In genomic region chr10:19819419-19820033, GRCh38 we compare ENCODE assay signal across 8 cellular contexts. TPM values are rescaled to one million over a fixed set of nuclear protein-coding genes. Genes with fewer than 3 reads are reported as not detected.
DNase-seq lines count a peak whose midpoint lies in the region; ATAC-seq, FAIRE-seq and TF ChIP-seq lines count a peak whose summit lies in the region.

No MANE protein-coding gene starts in this region.

- FAIRE-seq in K562 (lab: Jason Lieb, UNC): no peak

- H3K27me3 ChIP-seq in heart left ventricle: peaks cover 0 to 18% (median 0%) of the 10 kb centered on the region in 9 donors
- 0 out of 2 replicates have a peak, but pooled peaks cover 3% of the 10 kb centered on the region for H3K27me3 ChIP-seq in MM.1S (replicated peaks; ENCODE audit: insufficient read depth, low read length)
- H3K27me3 ChIP-seq in K562 (ENCODE audit: control insufficient read depth in 2 of 2, insufficient read depth in 2 of 2, low read length in 2 of 2): peaks cover 0 to 15% of the 10 kb centered on the region in 2 experiments; a peak in 3 of 5 replicates
- no peaks in the 10 kb centered on the region for H3K27me3 ChIP-seq in upper lobe of right lung

- no peaks in the 10 kb centered on the region for H3K9me1 ChIP-seq in K562 (ENCODE audit: control insufficient read depth, insufficient read depth, low read length)

- no peaks in the 10 kb centered on the region for H3K9me2 ChIP-seq in MM.1S (replicated peaks; ENCODE audit: insufficient read depth, low read length)

- ATAC-seq in heart left ventricle (no peak), left ventricle myocardium superior (no peak), K562 (no peak), left lobe of liver (peak; percentile 50), upper lobe of right lung (peak; percentile 6)

- no peak for TF ChIP-seq POLR2A in heart left ventricle (IDR thresholded peaks at IDR 0.05)
- TF ChIP-seq POLR2A in K562 (conservative IDR thresholded peaks at IDR 0.05): no peak

- intact Hi-C loops in heart left ventricle (cut with DNase I): loop anchor here (5.0 to 10.0 kb wide), 17 partner anchors 105 to 953 kb away; no protein-coding TSS in a partner anchor
- intact Hi-C loops in left ventricle myocardium superior (cut with micrococcal nuclease): no loop called here
- intact Hi-C loops in K562 (cut with micrococcal nuclease): loop anchor here (5.0 kb wide), 1 partner anchor 1033 kb away; no protein-coding TSS in a partner anchor
- intact Hi-C loops in upper lobe of right lung (cut with DNase I): no loop called here

- TF ChIP-seq EP300 in K562 (IDR thresholded peaks at IDR 0.05; ENCODE audit: low read length): no peak

- peak overlapping the region in 9 of 12 donors; percentile 67 to 95 (median 84) for H3K4me3 ChIP-seq in heart left ventricle
- H3K4me3 ChIP-seq in MM.1S (ENCODE audit: low read length): no peak overlapping the region
- no peak overlapping the region for H3K4me3 ChIP-seq in K562
- peak overlapping the region; percentile 75 for H3K4me3 ChIP-seq in upper lobe of right lung

- H3K9me3 ChIP-seq in heart left ventricle: no peaks in the 10 kb centered on the region
- H3K9me3 ChIP-seq in MM.1S (replicated peaks; ENCODE audit: insufficient read depth, low read length): no peaks in the 10 kb centered on the region
- no peaks in the 10 kb centered on the region for H3K9me3 ChIP-seq in K562 (replicated peaks; ENCODE audit: control insufficient read depth, insufficient read depth, low read depth, low read length)
- H3K9me3 ChIP-seq in upper lobe of right lung: no peaks in the 10 kb centered on the region

- H3K4me2 ChIP-seq in MM.1S (ENCODE audit: low read depth, low read length): no peak overlapping the region
- no peak overlapping the region for H3K4me2 ChIP-seq in K562 (ENCODE audit: insufficient read depth, low read length)

- peak; percentile 50 to 74 for TF ChIP-seq RAD21 in K562 (CRISPR knock-in tag; conservative IDR thresholded peaks at IDR 0.05 in 1 of 2, IDR thresholded peaks at IDR 0.05 in 1 of 2)

- POLR2A ChIA-PET in K562 (lab: Yijun Ruan, JAX): no interaction called here

- H3K27ac ChIP-seq in heart left ventricle (peak overlapping the region in 9 of 12 donors; percentile 7 to 87 (median 36)), MM.1S (ENCODE audit: low read length) (no peak overlapping the region), K562 (ENCODE audit: extremely low read depth, low read depth, low read length) (no peak overlapping the region), upper lobe of right lung (peak overlapping the region; percentile 37)

- H4K20me1 ChIP-seq in MM.1S (ENCODE audit: insufficient read depth, low read length): no peaks in the 10 kb centered on the region
- H4K20me1 ChIP-seq in K562 (replicated peaks; ENCODE audit: control insufficient read depth, insufficient read depth, low read length): no peaks in the 10 kb centered on the region

- H3K4me1 ChIP-seq in heart left ventricle (peaks cover 0 to 30% (median 13%) of the 10 kb centered on the region in 12 donors), MM.1S (ENCODE audit: low read length) (no peaks in the 10 kb centered on the region), K562 (replicated peaks in 1 of 2; ENCODE audit: control insufficient read depth in 2 of 2, insufficient read depth in 2 of 2, low read length in 2 of 2) (peaks cover 0 to 18% of the 10 kb centered on the region in 2 experiments; a peak in 2 of 5 replicates), upper lobe of right lung (peaks cover 10% of the 10 kb centered on the region)

- H3F3A ChIP-seq in MM.1S (ENCODE audit: insufficient read depth, low read length): no peaks in the 10 kb centered on the region

- BruUV-seq in K562 (replicated peaks; lab: Mats Ljungman, UMichigan): no TSS peak

- H2AFZ ChIP-seq in MM.1S (ENCODE audit: low read length) (no peak overlapping the region), K562 (ENCODE audit: low read depth, low read length) (no peak overlapping the region)

- WGBS in heart left ventricle, 4 donors: 0 to 1% (median 0%) methylated on average over 2 of the region's 2 CpGs
- 0% methylated on average over 2 of the region's 2 CpGs for WGBS in K562 (ENCODE audit: insufficient coverage, low coverage, missing lambda C conversion rate)

- DNase-seq in heart left ventricle (peak in 2 of 5 donors; percentile 50 to 53), left ventricle myocardium superior (no peak), MM.1S (peak; percentile 42), K562 (ENCODE audit: extremely low read depth in 1 of 4, low spot score in 3 of 4) (peak; percentile 10 to 24 (median 17)), left lobe of liver (ENCODE audit: low spot score) (no peak), upper lobe of right lung (no peak)
- DNase-seq in activated CD4-positive, CD25-positive, alpha-beta regulatory T cell treated with anti-CD3 and anti-CD28 coated beads, Interleukin-2, amount 50 U/mL, for 72 hours: no peak
- DNase-seq in stimulated activated CD4-positive, alpha-beta T cell treated with anti-CD3 and anti-CD28 coated beads, Interleukin-4, amount 100 ng/mL, for 4 hours: no peak

- H3K36me3 ChIP-seq in heart left ventricle (no peaks in the 10 kb centered on the region), MM.1S (replicated peaks; ENCODE audit: insufficient read depth, low read length) (no peaks in the 10 kb centered on the region), K562 (ENCODE audit: control insufficient read depth, insufficient read depth, low read length) (no peaks in the 10 kb centered on the region), upper lobe of right lung (no peaks in the 10 kb centered on the region)

- H3K79me2 ChIP-seq in MM.1S (ENCODE audit: low read length): no peaks in the 10 kb centered on the region
- no peaks in the 10 kb centered on the region for H3K79me2 ChIP-seq in K562 (ENCODE audit: control insufficient read depth, insufficient read depth, low read length)

- TF ChIP-seq CTCF in heart left ventricle (IDR thresholded peaks at IDR 0.05): peak; percentile 72 to 93 (median 86)
- TF ChIP-seq CTCF in MM.1S (IDR thresholded peaks at IDR 0.05; ENCODE audit: low read length): peak; percentile 62
- TF ChIP-seq CTCF in K562 (IDR thresholded peaks at IDR 0.05 in 2 of 3, conservative IDR thresholded peaks at IDR 0.05 in 1 of 3; ENCODE audit: insufficient read depth in 2 of 3, low read depth in 1 of 3, low read length in 3 of 3): peak; percentile 20 to 63 (median 52); a peak in 4 of 6 replicates
- TF ChIP-seq CTCF in upper lobe of right lung (IDR thresholded peaks at IDR 0.05): peak; percentile 85

- no peak overlapping the region for H3K9ac ChIP-seq in MM.1S (ENCODE audit: low read length)
- H3K9ac ChIP-seq in K562 (ENCODE audit: insufficient read depth in 1 of 2, low read depth in 2 of 2, low read length in 2 of 2): no peak overlapping the region

- in situ Hi-C loops in K562 (cut with MboI): no loop called here

- CTCF ChIA-PET in K562 (lab: Yijun Ruan, JAX; ENCODE audit: low intra/inter-chr PET ratio): interaction anchor here (0.8 kb wide), 1 partner anchor 1035 kb away, joined by 3 read pairs; no protein-coding TSS in a partner anchor

TF ChIP-seq in K562, 482 proteins besides CTCF, POLR2A, EP300 and RAD21:
- TF ChIP-seq SMC3 (conservative IDR thresholded peaks at IDR 0.05; ENCODE audit: insufficient read depth, low read depth, low read length): peak; percentile 50; the same call in 1 of the 2 replicates
- TF ChIP-seq CSDE1 (IDR thresholded peaks at IDR 0.05): no peak

RNA-seq across cellular contexts. Expression of gene PLXDC2, which starts 3.3 kb away (rescaled TPM):
- total RNA-seq in heart left ventricle (10 to 100 TPM; 10.7 to 36.4 (median 18.7) TPM), left ventricle myocardium superior (12.4 TPM), K562 (2014; rRNA removed) (0.04 TPM in 1 of 2 replicates, not detected in the other), K562 (2014; rRNA removed; fragmentation: Illumina TruSeq; extraction: Trizol) (0.13 TPM in 1 of 2 replicates, not detected in the other), K562 (2015; rRNA removed; fragmentation: Illumina TruSeq; extraction: Trizol) (0.15 and 0.33 TPM in 2 replicates), K562 (2021) (0.09 and 0.16 TPM in 2 replicates), left lobe of liver (5.0 TPM), upper lobe of right lung (129 TPM)
- polyA plus RNA-seq in heart left ventricle (1 to 10 TPM; 3.4 to 7.2 TPM), K562 (2011; rRNA removed) (0.11 and 1.3 TPM in 2 replicates), K562 (2014; fragmentation: Illumina TruSeq; extraction: Trizol) (0.09 and 0.10 TPM in 2 replicates), K562 (2014; fragmentation: Nextera tagmentation; extraction: Ambion mirVana) (under 1 TPM; 0.01 to 0.06 TPM), K562 (2014; rRNA removed) (not detected in 2 replicates)
- total RNA-seq in K562 (2011; cell fraction: chromatin; rRNA removed; ENCODE audit: low replicate concordance): not detected in 2 replicates
- total RNA-seq in K562 (2011; cell fraction: nucleolus; rRNA removed): not detected in 2 replicates
- not detected in 2 replicates for total RNA-seq in K562 (2011; cell fraction: nucleoplasm; rRNA removed)
- 0.16 and 0.96 TPM in 2 replicates for polyA plus RNA-seq in K562 (2011; cell fraction: cytosol; rRNA removed)
- polyA plus RNA-seq in K562 (2011; cell fraction: nucleus; rRNA removed): 0.26 and 1.5 TPM in 2 replicates
- 0.03 and 0.08 TPM in 2 replicates for polyA plus RNA-seq in K562 (2012)
- polyA minus RNA-seq in K562 (2011; rRNA and poly(A)+ RNA removed): 0.28 and 2.8 TPM in 2 replicates
- polyA minus RNA-seq in K562 (2011; cell fraction: cytosol; rRNA and poly(A)+ RNA removed): 0.09 TPM in 1 of 2 replicates, not detected in the other
- polyA minus RNA-seq in K562 (2011; cell fraction: nucleus; rRNA and poly(A)+ RNA removed): 0.40 and 2.0 TPM in 2 replicates

Comparison
In these comparisons a context has a peak if more than half of its experiments do, and no peak if none do; other contexts are left out.
1. intact Hi-C loops: an anchor here in heart left ventricle (5.0 to 10.0 kb wide) and K562 (5.0 kb wide); none called in left ventricle myocardium superior and upper lobe of right lung.
2. ATAC-seq: peak in left lobe of liver (single experiment) and upper lobe of right lung (single experiment); none in heart left ventricle (0 of 4), left ventricle myocardium superior (single experiment) and K562 (single experiment).
3. DNase-seq: peak in MM.1S (single experiment) and K562 (4 of 4); none in left ventricle myocardium superior (single experiment), left lobe of liver (single experiment), upper lobe of right lung (single experiment), activated CD4-positive, CD25-positive, alpha-beta regulatory T cell treated with anti-CD3 and anti-CD28 coated beads, Interleukin-2, amount 50 U/mL, for 72 hours (single experiment) and stimulated activated CD4-positive, alpha-beta T cell treated with anti-CD3 and anti-CD28 coated beads, Interleukin-4, amount 100 ng/mL, for 4 hours (0 of 2).
4. H3K27ac ChIP-seq: peak in heart left ventricle (9 of 12) and upper lobe of right lung (single experiment); none in MM.1S (single experiment) and K562 (single experiment).
5. H3K4me3 ChIP-seq: peak in heart left ventricle (9 of 12) and upper lobe of right lung (single experiment); none in MM.1S (single experiment) and K562 (single experiment).
6. Peak in every context shown above with its lines, with median percentiles within 50 percentile points of each other: CTCF ChIP-seq.